Comparison of ENCODE assay signal across 8 cellular contexts in genomic region chr1:28088168-28088961, GRCh38. TPM values are rescaled to one million over a fixed set of nuclear protein-coding genes. Genes with fewer than 3 reads are reported as not detected.
DNase-seq lines count a peak whose midpoint lies in the region; ATAC-seq and TF ChIP-seq lines count a peak whose summit lies in the region.

A gene with protein sequence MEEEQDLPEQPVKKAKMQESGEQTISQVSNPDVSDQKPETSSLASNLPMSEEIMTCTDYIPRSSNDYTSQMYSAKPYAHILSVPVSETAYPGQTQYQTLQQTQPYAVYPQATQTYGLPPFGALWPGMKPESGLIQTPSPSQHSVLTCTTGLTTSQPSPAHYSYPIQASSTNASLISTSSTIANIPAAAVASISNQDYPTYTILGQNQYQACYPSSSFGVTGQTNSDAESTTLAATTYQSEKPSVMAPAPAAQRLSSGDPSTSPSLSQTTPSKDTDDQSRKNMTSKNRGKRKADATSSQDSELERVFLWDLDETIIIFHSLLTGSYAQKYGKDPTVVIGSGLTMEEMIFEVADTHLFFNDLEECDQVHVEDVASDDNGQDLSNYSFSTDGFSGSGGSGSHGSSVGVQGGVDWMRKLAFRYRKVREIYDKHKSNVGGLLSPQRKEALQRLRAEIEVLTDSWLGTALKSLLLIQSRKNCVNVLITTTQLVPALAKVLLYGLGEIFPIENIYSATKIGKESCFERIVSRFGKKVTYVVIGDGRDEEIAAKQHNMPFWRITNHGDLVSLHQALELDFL (minus strand): TSS chr1:28088610. CDS start chr1:28058026, 30,584 bp downstream.

- H4K20me1 ChIP-seq in KMS-11 (ENCODE audit: insufficient read depth): no peaks in the 10 kb centered on the region

- H3K4me2 ChIP-seq in KMS-11: peak within 1 kb of the TSS; percentile 77

- peak; percentile 97 for DNase-seq in DMS53 treated with DMSO at 0.1 percent for 48 hours (lab: John Stamatoyannopoulos, UW; ENCODE audit: unreplicated experiment)
- peak; percentile 99 to 100 (median 100) for DNase-seq in Peyer's patch
- DNase-seq in activated T-cell treated with anti-CD3 and anti-CD28 coated beads, Interleukin-2, amount 50 U/mL, for 48 hours: peak; percentile 100
- DNase-seq in stimulated activated CD8-positive, alpha-beta memory T cell treated with anti-CD3 and anti-CD28 coated beads, Interleukin-7, amount 100 ng/mL, for 24 hours (ENCODE audit: low read depth): peak; percentile 98

- no peaks in the 10 kb centered on the region for H3K9me3 ChIP-seq in Peyer's patch
- H3K9me3 ChIP-seq in muscle layer of colon (ENCODE audit: low read length): no peaks in the 10 kb centered on the region

- peaks cover 47% of the 10 kb centered on the region for H3K79me2 ChIP-seq in KMS-11 (ENCODE audit: insufficient read depth, low read depth)

- H3K4me3 ChIP-seq in KMS-11 (IDR thresholded peaks at IDR 0.05; ENCODE audit: insufficient read depth, low read depth, low read length): peak within 1 kb of the TSS; percentile 78
- H3K4me3 ChIP-seq in Peyer's patch: peak within 1 kb of the TSS; percentile 52 to 90 (median 74)
- peak within 1 kb of the TSS; percentile 67 to 94 for H3K4me3 ChIP-seq in muscle layer of colon (ENCODE audit: low read depth in 1 of 2, low read length in 2 of 2)

- H3K27me3 ChIP-seq in KMS-11 (ENCODE audit: insufficient read depth, low read depth) (no peaks in the 10 kb centered on the region), Peyer's patch (no peaks in the 10 kb centered on the region), muscle layer of colon (ENCODE audit: control insufficient read depth in 1 of 2, insufficient read depth in 2 of 2, low read length in 2 of 2) (no peaks in the 10 kb centered on the region)

- H3K27ac ChIP-seq in KMS-11 (peak within 1 kb of the TSS; percentile 80), Peyer's patch (peak within 1 kb of the TSS; percentile 77 to 95 (median 88)), muscle layer of colon (ENCODE audit: low read depth, low read length) (peak within 1 kb of the TSS; percentile 80)

- H2AFZ ChIP-seq in KMS-11 (ENCODE audit: low read depth): peak within 1 kb of the TSS; percentile 51

- TF ChIP-seq CTCF in KMS-11 (conservative IDR thresholded peaks at IDR 0.05; ENCODE audit: low read depth, low read length) (no peak), Peyer's patch (IDR thresholded peaks at IDR 0.05) (peak in 2 of 6 experiments; percentile 0 to 22)

- H3K9ac ChIP-seq in KMS-11 (peak within 1 kb of the TSS; percentile 79), muscle layer of colon (ENCODE audit: low read length) (peak within 1 kb of the TSS; percentile 72)

- H3K36me3 ChIP-seq in KMS-11 (ENCODE audit: insufficient read depth) (no peaks in the 10 kb centered on the region), Peyer's patch (no peaks in the 10 kb centered on the region), muscle layer of colon (ENCODE audit: insufficient read depth, low read length) (no peaks in the 10 kb centered on the region)

- peak; percentile 43 to 78 for TF ChIP-seq POLR2A in Peyer's patch (IDR thresholded peaks at IDR 0.05)

- peak; percentile 89 for ATAC-seq in GM21737 (IDR thresholded peaks at IDR 0.05; ENCODE audit: unreplicated experiment)
- peak; percentile 99 for ATAC-seq in esophagus mucosa

- H3K4me1 ChIP-seq in KMS-11 (ENCODE audit: low read depth, poor library complexity, severe bottlenecking) (peaks cover 43% of the 10 kb centered on the region), Peyer's patch (peaks cover 0 to 25% (median 4%) of the 10 kb centered on the region in 4 donors), muscle layer of colon (ENCODE audit: insufficient read depth, low read length) (peaks cover 14% of the 10 kb centered on the region)

RNA-seq across cellular contexts. Expression of the gene that starts here (rescaled TPM):
- total RNA-seq in Peyer's patch: 10 to 100 TPM; 17.1 to 32.2 (median 23.4) TPM
- total RNA-seq in esophagus mucosa: 18.9 TPM

Comparison
In these comparisons a context has a peak if more than half of its experiments do, and no peak if none do; other contexts are left out.
1. Peak in every context shown above with its lines: DNase-seq, ATAC-seq, H3K4me3 ChIP-seq and H3K27ac ChIP-seq.